ENCODE assay signal across 19 cellular contexts in the genomic region with DNA sequence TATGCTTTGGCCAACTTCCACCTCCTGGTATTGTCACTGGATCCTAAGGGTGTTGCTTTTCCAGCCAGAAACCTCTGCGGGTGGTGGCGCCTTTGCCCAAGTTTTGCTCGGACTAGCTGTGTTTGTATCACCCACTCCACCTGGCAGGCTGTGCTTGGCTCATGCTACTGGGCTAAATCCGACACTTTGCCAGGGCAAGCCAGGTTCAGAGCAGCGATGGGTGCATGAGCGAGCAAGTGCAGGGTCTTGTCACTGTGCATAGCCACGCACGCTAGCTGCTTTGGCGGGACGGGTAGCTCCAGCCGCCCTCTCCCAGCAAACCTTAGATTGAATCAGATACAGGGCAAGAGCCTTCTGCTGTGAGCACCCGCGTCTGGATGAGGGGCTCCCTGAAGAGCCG.
"Had no signal": no experiment of that assay in that cellular context is flagged by ENCODE, and none has a peak within 500 bp of the region (broad histone marks: within the 10 kb centered on the region; RNA-seq: fewer than 3 reads in every experiment).

No MANE protein-coding gene starts in this region.

- H3K4me1 Mint-ChIP-seq: nephron had no signal

- H3K27ac Mint-ChIP-seq: nephron had no signal

- DNase-seq: activated CD4-positive, alpha-beta T cell treated with anti-CD3 and anti-CD28 coated beads, Interleukin-2, amount 50 U/mL, for 1 hour; activated CD4-positive, CD25-positive, alpha-beta regulatory T cell treated with anti-CD3 and anti-CD28 coated beads, Interleukin-2, amount 50 U/mL, for 72 hours; activated CD8-positive, alpha-beta memory T cell treated with anti-CD3 and anti-CD28 coated beads, Interleukin-2, amount 50 U/mL, for 48 hours; activated effector memory CD4-positive, alpha-beta T cell treated with anti-CD3 and anti-CD28 coated beads, Interleukin-2, amount 50 U/mL, for 16 hours; activated naive CD4-positive, alpha-beta T cell treated with anti-CD3 and anti-CD28 coated beads, Interleukin-2, amount 50 U/mL, for 16 hours; activated T-cell treated with anti-CD3 and anti-CD28 coated beads, Interleukin-2, amount 50 U/mL, for 48 hours; cerebellar nuclear complex; effector CD8-positive, alpha-beta T cell; esophagus squamous epithelium; midbrain; nucleus accumbens; stimulated activated CD4-positive, alpha-beta T cell treated with anti-CD3 and anti-CD28 coated beads, Interleukin-12 subunit alpha, Interleukin-12 subunit beta, amount 100 ng/mL, for 4 hours; stimulated activated CD4-positive, alpha-beta T cell treated with anti-CD3 and anti-CD28 coated beads, Interleukin-1b, Interleukin-23, amount 100 ng/mL, for 48 hours; stimulated activated CD8-positive, alpha-beta memory T cell treated with anti-CD3 and anti-CD28 coated beads, Interleukin-4, amount 100 ng/mL, for 48 hours; stimulated activated naive CD4-positive, alpha-beta T cell; T-helper 2 cell; tibial artery had no signal

- H3K36me3 ChIP-seq: ascending aorta, esophagus squamous epithelium, tibial artery had no signal

- H3K4me1 ChIP-seq: ascending aorta, esophagus squamous epithelium, tibial artery had no signal

- H3K9me3 ChIP-seq: ascending aorta, esophagus squamous epithelium, tibial artery had no signal

- H3K4me3 Mint-ChIP-seq: nephron had no signal

- H3K4me3 ChIP-seq: ascending aorta, esophagus squamous epithelium, tibial artery had no signal

- H3K27me3 ChIP-seq: ascending aorta, esophagus squamous epithelium, tibial artery had no signal
